ENCODE assay signal across 10 cellular contexts in genomic region chr5:141638771-141639170, GRCh38. TPM values are rescaled to one million over a fixed set of nuclear protein-coding genes. Genes with fewer than 3 reads are reported as not detected.
A peak's percentile ranks its signal among the peaks of the same experiment; 100 is the strongest.
DNase-seq lines count a peak whose midpoint lies in the region; ATAC-seq and TF ChIP-seq lines count a peak whose summit lies in the region.
"Had no signal": no experiment of that assay in that cellular context is flagged by ENCODE, and none has a peak within 500 bp of the region (broad histone marks: within the 10 kb centered on the region; RNA-seq: fewer than 3 reads in every experiment).

No MANE protein-coding gene starts in this region.

- ATAC-seq in HCT116, result no peak
- no peak for ATAC-seq in activated T-helper 17 cell treated with anti-CD3 and anti-CD28 coated beads, Interleukin-2, amount 50 U/mL, for 72 hours (replicated peaks)
- no peak for ATAC-seq in naive thymus-derived CD4-positive, alpha-beta T cell
- ATAC-seq in HG02852 (IDR thresholded peaks at IDR 0.05; ENCODE audit: unreplicated experiment), result no peak
- ATAC-seq in lower lobe of right lung, result no peak

- H3K36me3 ChIP-seq in CD4-positive, alpha-beta memory T cell (ENCODE audit: insufficient read depth, low read length), result peaks cover 10% of the 10 kb centered on the region
- H3K36me3 ChIP-seq in HCT116 (ENCODE audit: control insufficient read depth in 1 of 2, insufficient read depth in 2 of 2, low read length in 2 of 2), result 0 out of 4 replicates have a peak, but pooled peaks cover 0 to 2% of the 10 kb centered on the region in 2 experiments
- peaks cover 0 to 41% (median 0%) of the 10 kb centered on the region in 3 experiments for H3K36me3 ChIP-seq in naive thymus-derived CD4-positive, alpha-beta T cell (ENCODE audit: control insufficient read depth in 2 of 3, insufficient read depth in 3 of 3, low read length in 3 of 3)
- peaks cover 28% of the 10 kb centered on the region for H3K36me3 ChIP-seq in lower lobe of right lung

- no peak overlapping the region for H2AFZ ChIP-seq in HCT116 (ENCODE audit: low read depth, low read length, poor library complexity, severe bottlenecking)

- POLR2A ChIA-PET in CD4-positive, alpha-beta memory T cell (lab: Charles Lee; ENCODE audit: partially characterized antibody), result interaction anchor here (1.1 to 6.2 kb wide), 7 partner anchors 9 to 46 kb away, joined by 4 to 159 read pairs (median 53); partner anchors contain the start of genes DIAPH1 and FCHSD1
- POLR2A ChIA-PET in HCT116 (lab: Charles Lee), result no interaction called here
- POLR2A ChIA-PET in naive thymus-derived CD4-positive, alpha-beta T cell (lab: Charles Lee), result interaction anchor here (1.3 to 4.1 kb wide), 6 partner anchors 8 to 318 kb away, joined by 3 to 36 read pairs (median 7); partner anchors contain the start of genes DELE1, DIAPH1, FCHSD1 and TAF7

- no peak for TF ChIP-seq POLR2A in HCT116 (IDR thresholded peaks at IDR 0.05; ENCODE audit: borderline replicate concordance, extremely low read depth, insufficient read depth, insufficient read length)

- peak overlapping the region; percentile 90 to 98 (median 92) for H3K27ac Mint-ChIP-seq in CD4-positive, alpha-beta memory T cell
- H3K27ac Mint-ChIP-seq in activated T-helper 17 cell treated with anti-CD3 and anti-CD28 coated beads, Interleukin-2, amount 50 U/mL, for 72 hours, result peak overlapping the region; percentile 84
- H3K27ac Mint-ChIP-seq in naive thymus-derived CD4-positive, alpha-beta T cell, result peak overlapping the region; percentile 72 to 93 (median 90)

- H3K27ac ChIP-seq in CD4-positive, alpha-beta memory T cell (ENCODE audit: low read depth, low read length), result no peak overlapping the region
- H3K27ac ChIP-seq in HCT116 (ENCODE audit: low read depth, low read length) (no peak overlapping the region), lower lobe of right lung (no peak overlapping the region)
- no peak overlapping the region for H3K27ac ChIP-seq in naive thymus-derived CD4-positive, alpha-beta T cell (ENCODE audit: low read depth, low read length)
- H3K27ac ChIP-seq: ascending aorta had no signal

- BruUV-seq in HCT116 (replicated peaks; lab: Mats Ljungman, UMichigan), result no TSS peak

- H3K4me3 Mint-ChIP-seq in CD4-positive, alpha-beta memory T cell, result peak overlapping the region; percentile 47 to 93 (median 88)
- peak overlapping the region; percentile 92 for H3K4me3 Mint-ChIP-seq in activated T-helper 17 cell treated with anti-CD3 and anti-CD28 coated beads, Interleukin-2, amount 50 U/mL, for 72 hours
- H3K4me3 Mint-ChIP-seq in naive thymus-derived CD4-positive, alpha-beta T cell, result peak overlapping the region; percentile 29 to 95 (median 90)

- H3K4me1 ChIP-seq in CD4-positive, alpha-beta memory T cell (ENCODE audit: insufficient read depth, low read length), result peaks cover 38% of the 10 kb centered on the region
- peaks cover 10 to 40% of the 10 kb centered on the region in 2 experiments for H3K4me1 ChIP-seq in HCT116 (ENCODE audit: control insufficient read depth in 1 of 2, insufficient read depth in 2 of 2, low read length in 2 of 2)
- H3K4me1 ChIP-seq in naive thymus-derived CD4-positive, alpha-beta T cell (ENCODE audit: control insufficient read depth in 2 of 2, insufficient read depth in 2 of 2, low read length in 2 of 2), result peaks cover 23 to 24% of the 10 kb centered on the region in 2 donors
- peaks cover 37% of the 10 kb centered on the region for H3K4me1 ChIP-seq in lower lobe of right lung

- H3K4me1 Mint-ChIP-seq in CD4-positive, alpha-beta memory T cell, result peaks cover 26 to 39% (median 34%) of the 10 kb centered on the region in 4 donors
- H3K4me1 Mint-ChIP-seq in activated T-helper 17 cell treated with anti-CD3 and anti-CD28 coated beads, Interleukin-2, amount 50 U/mL, for 72 hours, result peaks cover 48% of the 10 kb centered on the region
- peaks cover 30 to 51% (median 34%) of the 10 kb centered on the region in 7 donors for H3K4me1 Mint-ChIP-seq in naive thymus-derived CD4-positive, alpha-beta T cell

- no peaks in the 10 kb centered on the region for H3K9me3 ChIP-seq in CD4-positive, alpha-beta memory T cell (ENCODE audit: control insufficient read depth in 1 of 2, low read length in 2 of 2)
- H3K9me3 ChIP-seq in HCT116 (ENCODE audit: control insufficient read depth in 1 of 2, insufficient read depth in 1 of 2, low read depth in 1 of 2, low read length in 2 of 2) (no peaks in the 10 kb centered on the region), lower lobe of right lung (no peaks in the 10 kb centered on the region)
- H3K9me3 ChIP-seq in naive thymus-derived CD4-positive, alpha-beta T cell (ENCODE audit: control insufficient read depth in 2 of 3, low read length in 3 of 3), result no peaks in the 10 kb centered on the region
- H3K9me3 ChIP-seq: ascending aorta, HAP-1 had no signal

- peak overlapping the region; percentile 98; the same call in 1 of the 2 replicates for H3K4me2 ChIP-seq in HCT116 (ENCODE audit: low read length)

- H3K9me2 ChIP-seq in HCT116 (ENCODE audit: insufficient read depth), result no peaks in the 10 kb centered on the region

- no peak overlapping the region for H3K9ac ChIP-seq in HCT116 (ENCODE audit: low read length)

- DNase-seq in CD4-positive, alpha-beta memory T cell, result no peak
- DNase-seq in HCT116 (ENCODE audit: low read depth, low spot score), result no peak
- no peak for DNase-seq in naive thymus-derived CD4-positive, alpha-beta T cell
- no peak for DNase-seq in medulla oblongata (ENCODE audit: extremely low spot score)
- no peak for DNase-seq in lower lobe of right lung
- DNase-seq: islet precursor cell had no signal

- H3K9me3 Mint-ChIP-seq in CD4-positive, alpha-beta memory T cell, result peaks cover 0 to 2% (median 0%) of the 10 kb centered on the region in 8 donors
- no peaks in the 10 kb centered on the region for H3K9me3 Mint-ChIP-seq in activated T-helper 17 cell treated with anti-CD3 and anti-CD28 coated beads, Interleukin-2, amount 50 U/mL, for 72 hours
- no peaks in the 10 kb centered on the region for H3K9me3 Mint-ChIP-seq in naive thymus-derived CD4-positive, alpha-beta T cell

- TF ChIP-seq RAD21 in HCT116 (IDR thresholded peaks at IDR 0.05; ENCODE audit: low read depth), result no peak

- no peak overlapping the region for H3K4me3 ChIP-seq in CD4-positive, alpha-beta memory T cell (ENCODE audit: low read length in 2 of 2)
- no peak overlapping the region for H3K4me3 ChIP-seq in HCT116 (replicated peaks in 1 of 2; ENCODE audit: low read depth in 1 of 2, low read length in 2 of 2)
- H3K4me3 ChIP-seq in naive thymus-derived CD4-positive, alpha-beta T cell (ENCODE audit: low read length), result no peak overlapping the region
- H3K4me3 ChIP-seq in lower lobe of right lung, result no peak overlapping the region

- intact Hi-C loops in CD4-positive, alpha-beta memory T cell (cut with micrococcal nuclease), result loop anchor here (5.0 to 10.0 kb wide), 2 partner anchors 44 to 1074 kb away; partner anchors contain the start of genes APBB3, ARAP3 and SLC35A4
- intact Hi-C loops in HCT116 (cut with micrococcal nuclease), result no loop called here
- intact Hi-C loops in naive thymus-derived CD4-positive, alpha-beta T cell (cut with micrococcal nuclease), result loop anchor here (1.0 to 10.0 kb wide), 6 partner anchors 13 to 1366 kb away; partner anchors contain the start of genes APBB3 (in 1 of the 2), ARHGAP26 (in 1 of the 2), EIF4EBP3 (in 1 of the 2) and FCHSD1 (in 1 of the 2)
- intact Hi-C loops in lower lobe of right lung (cut with DNase I), result no loop called here

- RAD21 ChIA-PET in HCT116 (lab: Charles Lee; ENCODE audit: low non-redundant PET in 1 of 2, low total read pairs in 2 of 2, uncharacterized antibody in 2 of 2, unreplicated experiment in 2 of 2), result no interaction called here

- no peak for TF ChIP-seq CTCF in HCT116 (IDR thresholded peaks at IDR 0.05 in 2 of 3, conservative IDR thresholded peaks at IDR 0.05 in 1 of 3; ENCODE audit: borderline replicate concordance in 1 of 3, insufficient read depth in 1 of 3, low read depth in 2 of 3, low read length in 2 of 3)
- no peak for TF ChIP-seq CTCF in lower lobe of right lung (IDR thresholded peaks at IDR 0.05)

- peaks cover 28% of the 10 kb centered on the region for H3K79me2 ChIP-seq in HCT116 (ENCODE audit: insufficient read depth, low read length)

- peaks cover 6 to 40% of the 10 kb centered on the region in 2 donors for H3K36me3 Mint-ChIP-seq in CD4-positive, alpha-beta memory T cell
- peaks cover 70% of the 10 kb centered on the region for H3K36me3 Mint-ChIP-seq in activated T-helper 17 cell treated with anti-CD3 and anti-CD28 coated beads, Interleukin-2, amount 50 U/mL, for 72 hours (ENCODE audit: low read depth)
- peaks cover 0 to 14% (median 10%) of the 10 kb centered on the region in 5 donors for H3K36me3 Mint-ChIP-seq in naive thymus-derived CD4-positive, alpha-beta T cell

- no peaks in the 10 kb centered on the region for H3K27me3 ChIP-seq in CD4-positive, alpha-beta memory T cell (ENCODE audit: insufficient read depth, low read length)
- no peaks in the 10 kb centered on the region for H3K27me3 ChIP-seq in HCT116 (ENCODE audit: insufficient read depth, low read length)
- no peaks in the 10 kb centered on the region for H3K27me3 ChIP-seq in naive thymus-derived CD4-positive, alpha-beta T cell (ENCODE audit: control insufficient read depth in 2 of 2, insufficient read depth in 2 of 2, low read length in 2 of 2)
- no peaks in the 10 kb centered on the region for H3K27me3 ChIP-seq in lower lobe of right lung (ENCODE audit: low read depth)
- H3K27me3 ChIP-seq: ascending aorta had no signal

- CTCF ChIA-PET in CD4-positive, alpha-beta memory T cell (lab: Charles Lee; ENCODE audit: partially characterized antibody), result interaction anchor here (2.7 to 28.3 kb wide), 3 partner anchors 13 to 47 kb away, joined by 15 to 712 read pairs (median 198); partner anchors contain the start of genes DIAPH1 and FCHSD1
- CTCF ChIA-PET in HCT116 (lab: Charles Lee), result interaction anchor here (2.9 to 3.5 kb wide), 2 partner anchors 19 to 47 kb away, joined by 25 to 35 read pairs; partner anchors contain the start of gene DIAPH1
- CTCF ChIA-PET in naive thymus-derived CD4-positive, alpha-beta T cell (lab: Charles Lee), result interaction anchor here (4.3 kb wide), 1 partner anchor 46 kb away, joined by 31 read pairs; no protein-coding TSS in a partner anchor

- no peaks in the 10 kb centered on the region for H4K20me1 ChIP-seq in HCT116 (ENCODE audit: insufficient read depth)

- no peaks in the 10 kb centered on the region for H3K27me3 Mint-ChIP-seq in CD4-positive, alpha-beta memory T cell
- H3K27me3 Mint-ChIP-seq in activated T-helper 17 cell treated with anti-CD3 and anti-CD28 coated beads, Interleukin-2, amount 50 U/mL, for 72 hours, result no peaks in the 10 kb centered on the region
- no peaks in the 10 kb centered on the region for H3K27me3 Mint-ChIP-seq in naive thymus-derived CD4-positive, alpha-beta T cell

RNA-seq across cellular contexts. Expression of gene RELL2, which starts 2.0 kb away (rescaled TPM):
- 10 to 100 TPM; 20.4 to 21.3 TPM for total RNA-seq in CD4-positive, alpha-beta memory T cell
- polyA plus RNA-seq in CD4-positive, alpha-beta memory T cell, result 1 to 10 TPM; 3.0 to 5.4 TPM
- 8.7 TPM for total RNA-seq in HCT116 (2021; ENCODE audit: unreplicated experiment)
- polyA plus RNA-seq in HCT116 (2012), result 5.1 and 5.4 TPM in 2 replicates
- 10 to 100 TPM; 16.5 to 29.9 TPM for total RNA-seq in activated T-helper 17 cell treated with anti-CD3 and anti-CD28 coated beads, Interleukin-2, amount 50 U/mL, for 72 hours
- total RNA-seq in naive thymus-derived CD4-positive, alpha-beta T cell, result 10 to 100 TPM; 14.3 to 21.7 (median 17.5) TPM
- polyA plus RNA-seq in naive thymus-derived CD4-positive, alpha-beta T cell, result 1 to 10 TPM; 1.8 to 3.4 TPM
- total RNA-seq in lower lobe of right lung, result 5.5 TPM

RNA-seq across cellular contexts. Expression of gene HDAC3, which starts 2.1 kb away (rescaled TPM):
- 10 to 100 TPM; 85.1 to 91.0 TPM for total RNA-seq in CD4-positive, alpha-beta memory T cell
- polyA plus RNA-seq in CD4-positive, alpha-beta memory T cell, result 100 to 1,000 TPM in 1 of 2 donors, 10 to 100 TPM in 1; 92.8 to 137 TPM
- 91.9 TPM for total RNA-seq in HCT116 (2021; ENCODE audit: unreplicated experiment)
- 91.2 and 93.8 TPM in 2 replicates for polyA plus RNA-seq in HCT116 (2012)
- total RNA-seq in activated T-helper 17 cell treated with anti-CD3 and anti-CD28 coated beads, Interleukin-2, amount 50 U/mL, for 72 hours, result 100 to 1,000 TPM; 123 to 174 TPM
- 10 to 100 TPM; 70.0 to 92.8 (median 79.0) TPM for total RNA-seq in naive thymus-derived CD4-positive, alpha-beta T cell
- polyA plus RNA-seq in naive thymus-derived CD4-positive, alpha-beta T cell, result 100 to 1,000 TPM; 100 to 102 TPM
- 45.8 TPM for total RNA-seq in lower lobe of right lung

RNA-seq across cellular contexts. Expression of gene FCHSD1, which starts 12.4 kb away (rescaled TPM):
- 100 to 1,000 TPM; 106 to 110 TPM for total RNA-seq in CD4-positive, alpha-beta memory T cell
- 1 to 10 TPM; 7.1 to 9.9 TPM for polyA plus RNA-seq in CD4-positive, alpha-beta memory T cell
- total RNA-seq in HCT116 (2021; ENCODE audit: unreplicated experiment) (37.2 TPM), lower lobe of right lung (20.4 TPM)
- polyA plus RNA-seq in HCT116 (2012), result 29.5 and 30.8 TPM in 2 replicates
- total RNA-seq in activated T-helper 17 cell treated with anti-CD3 and anti-CD28 coated beads, Interleukin-2, amount 50 U/mL, for 72 hours, result 100 to 1,000 TPM in 1 of 2 donors, 10 to 100 TPM in 1; 38.7 to 113 TPM
- 10 to 100 TPM; 69.6 to 96.1 (median 92.3) TPM for total RNA-seq in naive thymus-derived CD4-positive, alpha-beta T cell
- polyA plus RNA-seq in naive thymus-derived CD4-positive, alpha-beta T cell, result 1 to 10 TPM; 4.9 to 7.7 TPM

RNA-seq across cellular contexts. Expression of gene DIAPH1, which starts 20.0 kb away (rescaled TPM):
- 100 to 1,000 TPM; 211 TPM for total RNA-seq in CD4-positive, alpha-beta memory T cell
- 100 to 1,000 TPM in 1 of 2 donors, 10 to 100 TPM in 1; 81.5 to 145 TPM for polyA plus RNA-seq in CD4-positive, alpha-beta memory T cell
- total RNA-seq in HCT116 (2021; ENCODE audit: unreplicated experiment) (142 TPM), lower lobe of right lung (118 TPM)
- polyA plus RNA-seq in HCT116 (2012), result 98.0 and 103 TPM in 2 replicates
- total RNA-seq in activated T-helper 17 cell treated with anti-CD3 and anti-CD28 coated beads, Interleukin-2, amount 50 U/mL, for 72 hours, result 100 to 1,000 TPM; 186 to 268 TPM
- total RNA-seq in naive thymus-derived CD4-positive, alpha-beta T cell, result 100 to 1,000 TPM; 163 to 278 (median 173) TPM
- polyA plus RNA-seq in naive thymus-derived CD4-positive, alpha-beta T cell, result 100 to 1,000 TPM in 1 of 2 donors, 10 to 100 TPM in 1; 89.7 to 105 TPM

RNA-seq across cellular contexts. Expression of gene ARAP3, which starts 43.3 kb away (rescaled TPM):
- 10 to 100 TPM; 14.7 to 16.4 TPM for total RNA-seq in CD4-positive, alpha-beta memory T cell
- under 1 TPM in 1 of 2 donors, not detected in 1; 0.73 TPM for polyA plus RNA-seq in CD4-positive, alpha-beta memory T cell
- total RNA-seq in HCT116 (2021; ENCODE audit: unreplicated experiment) (15.1 TPM), lower lobe of right lung (35.2 TPM)
- polyA plus RNA-seq in HCT116 (2012), result 10.4 and 10.6 TPM in 2 replicates
- 10 to 100 TPM in 1 of 2 donors, 1 to 10 TPM in 1; 7.1 to 19.6 TPM for total RNA-seq in activated T-helper 17 cell treated with anti-CD3 and anti-CD28 coated beads, Interleukin-2, amount 50 U/mL, for 72 hours
- 10 to 100 TPM in 2 of 5 experiments, 1 to 10 TPM in 3; 1.0 to 15.3 (median 9.8) TPM for total RNA-seq in naive thymus-derived CD4-positive, alpha-beta T cell
- polyA plus RNA-seq in naive thymus-derived CD4-positive, alpha-beta T cell, result not detected

Comparison
In these comparisons a context has a peak if more than half of its experiments do, and no peak if none do; other contexts are left out.
1. intact Hi-C loops: an anchor here in CD4-positive, alpha-beta memory T cell (5.0 to 10.0 kb wide) and naive thymus-derived CD4-positive, alpha-beta T cell (1.0 to 10.0 kb wide); none called in HCT116 and lower lobe of right lung.